8 cellular contexts compared by ENCODE assay signal in the genomic region with DNA sequence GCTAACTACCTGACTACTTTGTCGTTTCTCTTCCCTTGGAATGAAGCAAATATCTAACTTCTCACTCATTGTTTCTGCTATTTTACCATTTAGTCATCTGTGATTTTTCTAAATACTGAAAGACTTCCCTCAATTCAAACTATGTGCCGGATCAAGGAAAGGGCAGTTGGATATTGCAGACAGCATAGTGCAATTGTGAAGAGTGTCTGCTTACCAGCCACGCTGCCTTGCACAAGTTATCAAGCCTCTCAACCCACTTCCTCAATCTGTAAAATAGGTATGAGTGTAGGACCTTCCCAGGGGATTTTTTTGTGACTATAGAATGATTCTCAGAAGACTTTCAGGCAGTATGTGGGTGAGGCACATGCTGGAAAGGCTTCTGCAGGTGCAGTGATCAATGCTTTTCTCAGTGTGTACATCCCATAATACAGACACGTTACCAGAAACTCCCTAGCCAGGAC. TPM values are rescaled to one million over a fixed set of nuclear protein-coding genes. Genes with fewer than 3 reads are reported as not detected.
DNase-seq lines count a peak whose midpoint lies in the region; ATAC-seq and TF ChIP-seq lines count a peak whose summit lies in the region.

No MANE protein-coding gene starts in this region.

- no peak for DNase-seq in Calu3
- DNase-seq in esophagus muscularis mucosa (ENCODE audit: extremely low spot score), result no peak
- DNase-seq in NCI-H1417 treated with DMSO at 0.1 percent for 48 hours (lab: John Stamatoyannopoulos, UW), result no peak
- DNase-seq in activated CD4-positive, alpha-beta T cell treated with anti-CD3 and anti-CD28 coated beads, Interleukin-2, amount 50 U/mL, for 4 hours, result no peak
- no peak for DNase-seq in NCI-H1048 (lab: John Stamatoyannopoulos, UW)
- DNase-seq in NCI-H82 treated with DMSO at 0.1 percent for 48 hours (lab: John Stamatoyannopoulos, UW; ENCODE audit: unreplicated experiment), result no peak

- no TSS peak for BruUV-seq in Calu3 (replicated peaks; lab: Mats Ljungman, UMichigan)

- H3K4me1 ChIP-seq in esophagus muscularis mucosa, result peaks cover 46 to 100% (median 92%) of the 10 kb centered on the region in 4 donors

- CTCF ChIA-PET in Calu3 (lab: Charles Lee), result interaction anchor here (1.2 kb wide), 1 partner anchor 13 kb away, joined by 4 read pairs; no protein-coding TSS in a partner anchor

- H3K9me3 Mint-ChIP-seq in Calu3 (ENCODE audit: low read depth, unreplicated experiment), result no peaks in the 10 kb centered on the region

- H3K27ac Mint-ChIP-seq in Calu3 (ENCODE audit: unreplicated experiment), result peak overlapping the region; percentile 98

- H3K36me3 ChIP-seq in esophagus muscularis mucosa, result no peaks in the 10 kb centered on the region

- peak; percentile 56 for ATAC-seq in GM19452 (IDR thresholded peaks at IDR 0.05; ENCODE audit: unreplicated experiment)
- ATAC-seq in HG03439 (IDR thresholded peaks at IDR 0.05; ENCODE audit: unreplicated experiment), result peak; percentile 61

- H3K4me1 Mint-ChIP-seq in Calu3 (ENCODE audit: low read depth, unreplicated experiment), result peaks cover 97% of the 10 kb centered on the region

- peaks cover 35% of the 10 kb centered on the region for H3K36me3 Mint-ChIP-seq in Calu3 (ENCODE audit: insufficient read depth, unreplicated experiment)

- WGBS in esophagus muscularis mucosa, result 46% methylated on average over 4 of the region's 4 CpGs

- peak overlapping the region; percentile 66 for H3K4me3 Mint-ChIP-seq in Calu3 (ENCODE audit: low read depth, unreplicated experiment)

- H3K4me3 ChIP-seq in esophagus muscularis mucosa, result no peak overlapping the region

- no peaks in the 10 kb centered on the region for H3K9me3 ChIP-seq in esophagus muscularis mucosa

- no peak for TF ChIP-seq EP300 in esophagus muscularis mucosa (IDR thresholded peaks at IDR 0.05)

- no peak for TF ChIP-seq POLR2A in esophagus muscularis mucosa (IDR thresholded peaks at IDR 0.05; ENCODE audit: low read depth)

- intact Hi-C loops in Calu3 (cut with micrococcal nuclease; ENCODE audit: unreplicated experiment), result loop anchor here (2.0 to 5.0 kb wide), 3 partner anchors 52 to 286 kb away; no protein-coding TSS in a partner anchor
- intact Hi-C loops in esophagus muscularis mucosa (cut with DNase I), result no loop called here

- no peak for TF ChIP-seq CTCF in Calu3 (IDR thresholded peaks at IDR 0.05; ENCODE audit: unreplicated experiment)
- TF ChIP-seq CTCF in esophagus muscularis mucosa (IDR thresholded peaks at IDR 0.05), result no peak

- no peaks in the 10 kb centered on the region for H3K27me3 Mint-ChIP-seq in Calu3 (ENCODE audit: unreplicated experiment)

- no peaks in the 10 kb centered on the region for H3K27me3 ChIP-seq in esophagus muscularis mucosa

- peak overlapping the region; percentile 77 to 88 (median 85) for H3K27ac ChIP-seq in esophagus muscularis mucosa (replicated peaks in 1 of 4)

RNA-seq across cellular contexts. Expression of gene EGFR, which starts 54.3 kb away (rescaled TPM):
- total RNA-seq in Calu3 (2022) (85.3 and 87.4 TPM in 2 replicates), esophagus muscularis mucosa (100 to 1,000 TPM in 2 of 4 donors, 10 to 100 TPM in 2; 79.3 to 125 (median 110) TPM)
